ENCODE assay signal across 8 cellular contexts in genomic region chr5:81301221-81302015, GRCh38.
DNase-seq lines count a peak whose midpoint lies in the region; ATAC-seq lines count a peak whose summit lies in the region.

Gene ZCCHC9 (plus strand): TSS chr5:81301587. CDS start chr5:81304758, 3,171 bp downstream.

- H3K4me1 Mint-ChIP-seq in central memory CD8-positive, alpha-beta T cell = peaks cover 31% of the 10 kb centered on the region

- no peaks in the 10 kb centered on the region for H3K9me3 Mint-ChIP-seq in central memory CD8-positive, alpha-beta T cell

- H3K4me3 Mint-ChIP-seq in central memory CD8-positive, alpha-beta T cell = peak within 1 kb of the TSS; percentile 89

- ATAC-seq in GM19023 (IDR thresholded peaks at IDR 0.05; ENCODE audit: unreplicated experiment) (peak; percentile 96), HG03280 (IDR thresholded peaks at IDR 0.05; ENCODE audit: unreplicated experiment) (peak; percentile 98)
- peak; percentile 96 for ATAC-seq in central memory CD8-positive, alpha-beta T cell (replicated peaks; ENCODE audit: extremely low read depth, poor library complexity, severe bottlenecking)

- H3K27me3 Mint-ChIP-seq in central memory CD8-positive, alpha-beta T cell = no peaks in the 10 kb centered on the region

- DNase-seq in AG20443 (ENCODE audit: low spot score) = peak; percentile 94
- DNase-seq in NCI-H446 (lab: John Stamatoyannopoulos, UW) = peak; percentile 86 to 94
- DNase-seq in activated CD4-positive, CD25-positive, alpha-beta regulatory T cell treated with anti-CD3 and anti-CD28 coated beads, Interleukin-2, amount 50 U/mL, for 16 hours (ENCODE audit: low read depth, low spot score) = peak; percentile 85
- peak; percentile 83 to 85 for DNase-seq in central memory CD8-positive, alpha-beta T cell (ENCODE audit: low spot score in 2 of 2)
- DNase-seq in iris pigment epithelial cell (ENCODE audit: low read depth) = peak; percentile 96
- peak; percentile 88 to 90 for DNase-seq in stimulated activated CD4-positive, alpha-beta T cell treated with anti-CD3 and anti-CD28 coated beads, Interleukin-12 subunit alpha, Interleukin-12 subunit beta, amount 100 ng/mL, for 24 hours (ENCODE audit: low read depth in 2 of 2)

- H3K36me3 Mint-ChIP-seq in central memory CD8-positive, alpha-beta T cell (ENCODE audit: insufficient read depth) = peaks cover 31% of the 10 kb centered on the region

- peak within 1 kb of the TSS; percentile 92 for H3K27ac Mint-ChIP-seq in central memory CD8-positive, alpha-beta T cell (ENCODE audit: low read depth)

Comparison
In these comparisons a context has a peak if more than half of its experiments do, and no peak if none do; other contexts are left out.
1. Peak in every context shown above with its lines: DNase-seq and ATAC-seq.